In the genomic region with DNA sequence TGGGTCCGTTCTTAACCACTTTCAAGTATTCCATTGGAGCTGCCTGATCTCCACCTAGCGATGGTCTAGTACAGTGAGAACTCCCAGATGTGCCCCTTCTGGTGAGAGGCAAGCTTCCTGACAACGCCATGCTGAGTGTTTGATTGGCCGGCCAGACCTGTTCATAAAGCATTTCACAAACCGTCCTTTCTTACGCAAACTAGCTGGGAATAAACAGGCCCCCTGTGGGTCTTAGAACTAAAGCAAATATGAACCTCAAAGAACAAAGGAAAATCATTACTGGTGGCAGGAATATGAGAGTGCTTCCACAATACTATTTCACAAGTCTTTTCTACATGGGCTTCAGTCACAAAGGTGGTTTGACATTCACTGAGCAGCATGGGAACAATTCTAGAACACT, we compare ENCODE assay signal across 17 cellular contexts. TPM values are rescaled to one million over a fixed set of nuclear protein-coding genes. Genes with fewer than 3 reads are reported as not detected.
DNase-seq lines count a peak whose midpoint lies in the region; ATAC-seq and TF ChIP-seq lines count a peak whose summit lies in the region.
"Had no signal": no experiment of that assay in that cellular context is flagged by ENCODE, and none has a peak within 500 bp of the region (broad histone marks: within the 10 kb centered on the region; RNA-seq: fewer than 3 reads in every experiment).

No MANE protein-coding gene starts in this region.

- no peaks in the 10 kb centered on the region for H3K36me3 Mint-ChIP-seq in endodermal cell (ENCODE audit: low read depth)
- H3K36me3 Mint-ChIP-seq: activated naive CD4-positive, alpha-beta T cell treated with anti-CD3 and anti-CD28 coated beads, Interleukin-2, amount 10 ng/mL, durations not matched to agents 7 days and 5 days; IgD-negative memory B cell had no signal

- no peaks in the 10 kb centered on the region for H3K9me3 ChIP-seq in endodermal cell (ENCODE audit: control insufficient read depth, low read length)
- H3K9me3 ChIP-seq: Caco-2, lower lobe of right lung, pancreas had no signal

- ATAC-seq in HG02763 (IDR thresholded peaks at IDR 0.05; ENCODE audit: unreplicated experiment) = no peak
- ATAC-seq: pancreas had no signal

- H3K27me3 ChIP-seq in endodermal cell (ENCODE audit: control insufficient read depth, insufficient read depth, low read length, poor library complexity, severe bottlenecking) (no peaks in the 10 kb centered on the region), brain microvascular endothelial cell (replicated peaks) (no peaks in the 10 kb centered on the region)
- H3K27me3 ChIP-seq: pancreas had no signal

- no peak overlapping the region for H3K4me3 Mint-ChIP-seq in endodermal cell
- H3K4me3 Mint-ChIP-seq: activated naive CD4-positive, alpha-beta T cell treated with anti-CD3 and anti-CD28 coated beads, Interleukin-2, amount 10 ng/mL, durations not matched to agents 7 days and 5 days; activated T-cell treated with anti-CD3 and anti-CD28 coated beads, Interleukin-2, amount 50 U/mL, for 24 hours; dendritic cell treated with granulocyte-macrophage colony-stimulating factor and Interleukin-4, amounts not matched to agents 40 ng/mL and 50 ng/mL, for 4 days; IgD-negative memory B cell had no signal

- no peaks in the 10 kb centered on the region for H3K27me3 Mint-ChIP-seq in endodermal cell (ENCODE audit: insufficient read depth)

- H3K36me3 ChIP-seq in endodermal cell (ENCODE audit: control insufficient read depth, insufficient read depth, low read length) (no peaks in the 10 kb centered on the region), brain microvascular endothelial cell (replicated peaks) (no peaks in the 10 kb centered on the region)
- H3K36me3 ChIP-seq: lower lobe of right lung, pancreas had no signal

- H3K4me1 Mint-ChIP-seq in endodermal cell = peaks cover 5% of the 10 kb centered on the region

- no peak overlapping the region for H3K27ac Mint-ChIP-seq in endodermal cell
- H3K27ac Mint-ChIP-seq: activated naive CD4-positive, alpha-beta T cell treated with anti-CD3 and anti-CD28 coated beads, Interleukin-2, amount 10 ng/mL, durations not matched to agents 7 days and 5 days; activated T-cell treated with anti-CD3 and anti-CD28 coated beads, Interleukin-2, amount 50 U/mL, for 24 hours; dendritic cell treated with granulocyte-macrophage colony-stimulating factor and Interleukin-4, amounts not matched to agents 40 ng/mL and 50 ng/mL, for 4 days; IgD-negative memory B cell had no signal

- no peak overlapping the region for H3K9ac ChIP-seq in endodermal cell (ENCODE audit: extremely low read depth, low read length, poor library complexity, severe bottlenecking)

- TF ChIP-seq CTCF in endodermal cell (conservative IDR thresholded peaks at IDR 0.05) (peak; percentile 54), brain microvascular endothelial cell (IDR thresholded peaks at IDR 0.05; ENCODE audit: low read depth, low read length, missing control alignments) (no peak)

- in situ Hi-C loops in brain microvascular endothelial cell (cut with HindIII; ENCODE audit: low pct_ligation_motif_present, low sequenced_read_pairs) = no loop called here

- no peaks in the 10 kb centered on the region for H3K9me3 Mint-ChIP-seq in endodermal cell
- H3K9me3 Mint-ChIP-seq: activated naive CD4-positive, alpha-beta T cell treated with anti-CD3 and anti-CD28 coated beads, Interleukin-2, amount 10 ng/mL, durations not matched to agents 7 days and 5 days; activated T-cell treated with anti-CD3 and anti-CD28 coated beads, Interleukin-2, amount 50 U/mL, for 24 hours; dendritic cell treated with granulocyte-macrophage colony-stimulating factor and Interleukin-4, amounts not matched to agents 40 ng/mL and 50 ng/mL, for 4 days; IgD-negative memory B cell had no signal

- H3K4me3 ChIP-seq in endodermal cell (ENCODE audit: low read length) (no peak overlapping the region), brain microvascular endothelial cell (ENCODE audit: low read depth, low read length) (no peak overlapping the region)
- H3K4me3 ChIP-seq: lower lobe of right lung, pancreas, PC-9 had no signal

- H3K27ac ChIP-seq in endodermal cell (ENCODE audit: low read depth, low read length) (no peak overlapping the region), brain microvascular endothelial cell (no peak overlapping the region)
- H3K27ac ChIP-seq: lower lobe of right lung, pancreas, PC-9 had no signal

- 59 to 76% methylated on average over 4 to 6 of the region's 6 CpGs for WGBS in endodermal cell (ENCODE audit: insufficient coverage in 1 of 2, insufficient read length in 1 of 2), 2 experiments

- no peaks in the 10 kb centered on the region for H3K4me1 ChIP-seq in endodermal cell (ENCODE audit: control insufficient read depth, insufficient read depth, low read length)
- H3K4me1 ChIP-seq: Caco-2, lower lobe of right lung had no signal

- peak; percentile 35 for DNase-seq in DMS153 (lab: John Stamatoyannopoulos, UW)
- DNase-seq in HuH-7 (ENCODE audit: low spot score) = peak; percentile 66
- peak; percentile 41 for DNase-seq in NCI-H345 (lab: John Stamatoyannopoulos, UW)
- DNase-seq in endodermal cell = peak; percentile 67
- no peak for DNase-seq in brain microvascular endothelial cell
- no peak for DNase-seq in stimulated activated CD4-positive, alpha-beta T cell treated with anti-CD3 and anti-CD28 coated beads, Interleukin-2, amount 100 ng/mL, for 24 hours
- no peak for DNase-seq in GM03348 (ENCODE audit: low spot score)
- DNase-seq: activated naive CD4-positive, alpha-beta T cell treated with anti-CD3 and anti-CD28 coated beads, Interleukin-2, amount 10 ng/mL, durations not matched to agents 7 days and 5 days; activated T-cell treated with anti-CD3 and anti-CD28 coated beads, Interleukin-2, amount 50 U/mL, for 24 hours; lower lobe of right lung; pancreas; substantia nigra had no signal

RNA-seq across cellular contexts. Expression of a gene that starts 15.6 kb away (rescaled TPM):
- 10 to 100 TPM; 23.3 to 24.9 TPM for total RNA-seq in endodermal cell
- 17.8 TPM for polyA plus RNA-seq in endodermal cell (2013, experiment 1 of 2)
- 17.7 TPM for polyA plus RNA-seq in endodermal cell (2013, experiment 2 of 2)

Comparison
In these comparisons a context has a peak if more than half of its experiments do, and no peak if none do; other contexts are left out.
1. DNase-seq: peak in DMS153 (single experiment), HuH-7 (single experiment), NCI-H345 (single experiment) and endodermal cell (single experiment); none in brain microvascular endothelial cell (single experiment), stimulated activated CD4-positive, alpha-beta T cell treated with anti-CD3 and anti-CD28 coated beads, Interleukin-2, amount 100 ng/mL, for 24 hours (0 of 2) and GM03348 (single experiment).